Comparison of ENCODE assay signal across 11 cellular contexts in genomic region chr4:82801910-82802521, GRCh38. TPM values are rescaled to one million over a fixed set of nuclear protein-coding genes. Genes with fewer than 3 reads are reported as not detected.
A peak's percentile ranks its signal among the peaks of the same experiment; 100 is the strongest.
DNase-seq lines count a peak whose midpoint lies in the region; ATAC-seq, FAIRE-seq and TF ChIP-seq lines count a peak whose summit lies in the region.
"Had no signal": no experiment of that assay in that cellular context is flagged by ENCODE, and none has a peak within 500 bp of the region (broad histone marks: within the 10 kb centered on the region; RNA-seq: fewer than 3 reads in every experiment).

No MANE protein-coding gene starts in this region.

- H3K4me2 ChIP-seq in mammary epithelial cell (ENCODE audit: insufficient read depth, low read depth, low read length) (no peak overlapping the region), osteoblast (ENCODE audit: insufficient read depth, low read length) (no peak overlapping the region)

- H3K27ac ChIP-seq in mammary epithelial cell (ENCODE audit: insufficient read depth, low read depth, low read length) (no peak overlapping the region), osteoblast (ENCODE audit: low read depth, low read length) (no peak overlapping the region)

- no peaks in the 10 kb centered on the region for H3K9me3 ChIP-seq in mammary epithelial cell (replicated peaks; ENCODE audit: insufficient read depth, low read length)
- H3K9me3 ChIP-seq in osteoblast (ENCODE audit: low read depth, low read length), result no peaks in the 10 kb centered on the region

- H3K27me3 Mint-ChIP-seq in activated naive CD4-positive, alpha-beta T cell treated with anti-CD3 and anti-CD28 coated beads, Interleukin-2, amount 10 ng/mL, durations not matched to agents 7 days and 5 days, result peaks cover 48% of the 10 kb centered on the region

- 36% methylated on average over 3 of the region's 3 CpGs for WGBS in mammary epithelial cell (ENCODE audit: low coverage, missing lambda C conversion rate)

- H3K9ac ChIP-seq in mammary epithelial cell (ENCODE audit: insufficient read depth, low read length), result no peak overlapping the region

- peaks cover 15% of the 10 kb centered on the region for H3K79me2 ChIP-seq in mammary epithelial cell (ENCODE audit: insufficient read depth, low read length)
- no peaks in the 10 kb centered on the region for H3K79me2 ChIP-seq in osteoblast (ENCODE audit: insufficient read depth, low read length)

- in situ Hi-C loops in mammary epithelial cell (cut with MboI; ENCODE audit: low sequenced_read_pairs in 2 of 2), result loop anchor here (25.0 kb wide), 1 partner anchor 340 kb away; no protein-coding TSS in a partner anchor

- H3K4me1 Mint-ChIP-seq in activated naive CD4-positive, alpha-beta T cell treated with anti-CD3 and anti-CD28 coated beads, Interleukin-2, amount 10 ng/mL, durations not matched to agents 7 days and 5 days, result peaks cover 16% of the 10 kb centered on the region

- H3K9me3 Mint-ChIP-seq in activated naive CD4-positive, alpha-beta T cell treated with anti-CD3 and anti-CD28 coated beads, Interleukin-2, amount 10 ng/mL, durations not matched to agents 7 days and 5 days, result no peaks in the 10 kb centered on the region
- H3K9me3 Mint-ChIP-seq: memory B cell had no signal

- H3K36me3 ChIP-seq in mammary epithelial cell (ENCODE audit: insufficient read depth, low read length), result no peaks in the 10 kb centered on the region
- no peaks in the 10 kb centered on the region for H3K36me3 ChIP-seq in osteoblast (ENCODE audit: insufficient read depth, low read length)

- H2AFZ ChIP-seq in mammary epithelial cell (ENCODE audit: low read depth, low read length) (no peak overlapping the region), osteoblast (ENCODE audit: low read length) (no peak overlapping the region)

- no peak overlapping the region for H3K4me3 ChIP-seq in LNCaP clone FGC (ENCODE audit: low read depth, low read length)
- H3K4me3 ChIP-seq in mammary epithelial cell (replicated peaks in 1 of 3; ENCODE audit: insufficient read depth in 1 of 3, low read depth in 2 of 3, low read length in 3 of 3), result no peak overlapping the region
- H3K4me3 ChIP-seq in osteoblast (ENCODE audit: insufficient read depth, low read length), result no peak overlapping the region

- DNase-seq in DMS 273 (lab: John Stamatoyannopoulos, UW; ENCODE audit: unreplicated experiment) (peak; percentile 34), DMS 273 treated with DMSO at 0.1 percent for 48 hours (lab: John Stamatoyannopoulos, UW) (no peak), LNCaP clone FGC (ENCODE audit: low read depth) (no peak), mammary epithelial cell (peak; percentile 46), osteoblast (ENCODE audit: insufficient read length, low spot score, missing footprints) (no peak), GM12892 (ENCODE audit: insufficient read length) (no peak), omental fat pad (ENCODE audit: low spot score) (no peak)
- DNase-seq in activated naive CD4-positive, alpha-beta T cell treated with anti-CD3 and anti-CD28 coated beads, Interleukin-2, amount 10 ng/mL, durations not matched to agents 7 days and 5 days, result no peak
- DNase-seq: 8988T had no signal

- no peak for TF ChIP-seq POLR2A in GM12892 (IDR thresholded peaks at IDR 0.05; ENCODE audit: low read depth, low read length)

- dilution Hi-C loops in mammary epithelial cell (cut with HindIII; ENCODE audit: low sequenced_read_pairs), result no loop called here

- no peak for FAIRE-seq in GM12892 (lab: Jason Lieb, UNC)
- FAIRE-seq: HTR-8/SVneo had no signal

- H3K36me3 Mint-ChIP-seq in activated naive CD4-positive, alpha-beta T cell treated with anti-CD3 and anti-CD28 coated beads, Interleukin-2, amount 10 ng/mL, durations not matched to agents 7 days and 5 days, result no peaks in the 10 kb centered on the region
- H3K36me3 Mint-ChIP-seq: memory B cell had no signal

- TF ChIP-seq CTCF in LNCaP clone FGC (IDR thresholded peaks at IDR 0.05; ENCODE audit: control insufficient read depth, extremely low read depth, insufficient read depth) (peak; percentile 74), mammary epithelial cell (conservative IDR thresholded peaks at IDR 0.05 in 1 of 2, IDR thresholded peaks at IDR 0.05 in 1 of 2; ENCODE audit: extremely low read depth in 1 of 2, insufficient read depth in 1 of 2, low read depth in 1 of 2, low read length in 2 of 2) (peak; percentile 60 to 68), osteoblast (IDR thresholded peaks at IDR 0.05; ENCODE audit: extremely low read depth, low read depth, low read length) (peak; percentile 50), omental fat pad (IDR thresholded peaks at IDR 0.05) (no peak)

- H3K4me1 ChIP-seq in mammary epithelial cell (ENCODE audit: insufficient read depth, low read length) (peaks cover 13% of the 10 kb centered on the region), osteoblast (ENCODE audit: insufficient read depth, low read length) (peaks cover 6% of the 10 kb centered on the region)

- no peaks in the 10 kb centered on the region for H4K20me1 ChIP-seq in mammary epithelial cell (ENCODE audit: insufficient read depth, low read length)
- H4K20me1 ChIP-seq in osteoblast (ENCODE audit: insufficient read depth, low read length), result peaks cover 4% of the 10 kb centered on the region

- no TSS peak for BruUV-seq in mammary epithelial cell (replicated peaks; lab: Mats Ljungman, UMichigan)

- no peak for ATAC-seq in omental fat pad (ENCODE audit: low FRiP score)

- intact Hi-C loops in mammary epithelial cell (cut with micrococcal nuclease), result no loop called here

- CTCF ChIA-PET in mammary epithelial cell (lab: Charles Lee; ENCODE audit: low non-redundant PET), result no interaction called here
- CTCF ChIA-PET in activated naive CD4-positive, alpha-beta T cell treated with anti-CD3 and anti-CD28 coated beads, Interleukin-2, amount 10 ng/mL, durations not matched to agents 7 days and 5 days (lab: Charles Lee), result interaction anchor here (1.0 kb wide), 1 partner anchor 68 kb away, joined by 3 read pairs; no protein-coding TSS in a partner anchor

- H3K27me3 ChIP-seq in mammary epithelial cell (ENCODE audit: insufficient read depth, low read length) (no peaks in the 10 kb centered on the region), osteoblast (ENCODE audit: insufficient read depth, low read length) (peaks cover 20% of the 10 kb centered on the region)

- no peak overlapping the region for H3K4me3 Mint-ChIP-seq in activated naive CD4-positive, alpha-beta T cell treated with anti-CD3 and anti-CD28 coated beads, Interleukin-2, amount 10 ng/mL, durations not matched to agents 7 days and 5 days
- H3K4me3 Mint-ChIP-seq: memory B cell had no signal

- H3K27ac Mint-ChIP-seq in activated naive CD4-positive, alpha-beta T cell treated with anti-CD3 and anti-CD28 coated beads, Interleukin-2, amount 10 ng/mL, durations not matched to agents 7 days and 5 days, result no peak overlapping the region
- H3K27ac Mint-ChIP-seq: memory B cell had no signal

RNA-seq across cellular contexts. Expression of gene SCD5, which starts 3.4 kb away (rescaled TPM):
- total RNA-seq in mammary epithelial cell (10 to 100 TPM; 50.4 to 74.3 TPM), osteoblast (9.4 and 11.9 TPM in 2 replicates), omental fat pad (10 to 100 TPM in 3 of 4 donors, 1 to 10 TPM in 1; 6.7 to 19.9 (median 13.5) TPM)
- 23.3 TPM for polyA plus RNA-seq in mammary epithelial cell
- polyA minus RNA-seq in mammary epithelial cell, result 32.5 TPM
- 0.64 TPM for polyA plus RNA-seq in GM12892 (2012; ENCODE audit: missing spikeins)

Comparison
In these comparisons a context has a peak if more than half of its experiments do, and no peak if none do; other contexts are left out.
1. DNase-seq: peak in DMS 273 (single experiment) and mammary epithelial cell (single experiment); none in DMS 273 treated with DMSO at 0.1 percent for 48 hours (single experiment), LNCaP clone FGC (single experiment), osteoblast (single experiment), GM12892 (single experiment), activated naive CD4-positive, alpha-beta T cell treated with anti-CD3 and anti-CD28 coated beads, Interleukin-2, amount 10 ng/mL, durations not matched to agents 7 days and 5 days (single experiment) and omental fat pad (single experiment).
2. CTCF ChIP-seq: peak in LNCaP clone FGC (single experiment), mammary epithelial cell (2 of 2) and osteoblast (single experiment); none in omental fat pad (0 of 3).